ENCODE assay signal across 8 cellular contexts in the genomic region with DNA sequence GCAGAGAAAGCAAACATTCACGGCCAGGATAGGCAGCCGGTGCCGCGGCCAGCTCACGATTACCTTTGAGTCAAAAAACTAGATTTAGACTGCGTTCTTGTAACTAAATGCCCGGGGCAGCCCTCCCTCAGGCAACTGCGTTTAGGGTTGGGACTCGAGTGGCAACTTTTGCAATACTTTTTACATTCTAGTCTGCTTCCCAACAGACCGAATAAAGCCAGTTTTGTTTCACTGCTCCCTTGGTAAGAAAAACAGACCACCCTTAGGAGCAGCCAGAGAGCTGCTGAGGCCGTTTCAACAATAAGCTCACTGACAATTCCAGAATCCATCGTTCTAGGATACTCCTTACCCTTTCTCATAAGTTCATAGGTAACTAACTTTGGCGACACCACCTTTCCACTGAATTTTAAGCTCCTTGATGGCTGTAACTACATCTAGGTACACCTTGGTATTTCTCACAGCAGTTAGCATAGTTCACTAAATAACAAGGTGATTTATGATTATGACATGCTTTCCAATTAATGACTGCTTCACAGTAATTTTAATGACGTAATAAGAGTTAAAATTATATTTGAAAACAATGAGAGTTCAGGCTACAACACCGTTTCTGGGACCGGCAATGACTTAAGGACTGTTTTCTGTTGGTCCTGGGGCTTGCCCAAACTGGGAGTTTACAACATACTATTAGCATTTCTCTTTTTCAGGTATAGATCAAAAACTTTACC. TPM values are rescaled to one million over a fixed set of nuclear protein-coding genes. Genes with fewer than 3 reads are reported as not detected.
A peak's percentile ranks its signal among the peaks of the same experiment; 100 is the strongest.
DNase-seq lines count a peak whose midpoint lies in the region; ATAC-seq and TF ChIP-seq lines count a peak whose summit lies in the region.

No MANE protein-coding gene starts in this region.

- H3F3A ChIP-seq in DOHH2 (ENCODE audit: control insufficient read depth, insufficient read depth): peaks cover 21% of the 10 kb centered on the region

- H3K4me2 ChIP-seq in DOHH2 (ENCODE audit: low read length): peak overlapping the region; percentile 83

- no peak for TF ChIP-seq EP300 in sigmoid colon (IDR thresholded peaks at IDR 0.05)

- H3K36me3 ChIP-seq in DOHH2 (ENCODE audit: control insufficient read depth, low read length): peaks cover 40% of the 10 kb centered on the region
- H3K36me3 ChIP-seq in sigmoid colon: no peaks in the 10 kb centered on the region

- TF ChIP-seq CTCF in DOHH2 (IDR thresholded peaks at IDR 0.05; ENCODE audit: low read depth, low read length, poor library complexity, severe bottlenecking) (no peak), sigmoid colon (IDR thresholded peaks at IDR 0.05) (no peak)

- H3K4me3 ChIP-seq in DOHH2 (ENCODE audit: low read length): peak overlapping the region; percentile 82
- peak overlapping the region; percentile 86 for H3K4me3 ChIP-seq in Jurkat, Clone E6-1 (ENCODE audit: low read length)
- peak overlapping the region; percentile 80 for H3K4me3 ChIP-seq in right cardiac atrium (ENCODE audit: low read length)
- H3K4me3 ChIP-seq in sigmoid colon: peak overlapping the region; percentile 57 to 84 (median 64)

- H3K4me1 Mint-ChIP-seq in activated naive CD8-positive, alpha-beta T cell (ENCODE audit: low read depth): peaks cover 35% of the 10 kb centered on the region

- no peaks in the 10 kb centered on the region for H3K9me3 ChIP-seq in DOHH2 (ENCODE audit: control insufficient read depth, insufficient read depth, low read length)
- no peaks in the 10 kb centered on the region for H3K9me3 ChIP-seq in right cardiac atrium (ENCODE audit: control insufficient read depth, low read length)
- no peaks in the 10 kb centered on the region for H3K9me3 ChIP-seq in sigmoid colon

- no peaks in the 10 kb centered on the region for H3K9me3 Mint-ChIP-seq in activated naive CD8-positive, alpha-beta T cell (ENCODE audit: low read depth)

- H3K27me3 Mint-ChIP-seq in activated naive CD8-positive, alpha-beta T cell: no peaks in the 10 kb centered on the region

- H3K4me1 ChIP-seq in DOHH2 (ENCODE audit: control insufficient read depth, low read length): peaks cover 66% of the 10 kb centered on the region
- peaks cover 4% of the 10 kb centered on the region for H3K4me1 ChIP-seq in right cardiac atrium (ENCODE audit: control insufficient read depth, insufficient read depth, low read length)
- peaks cover 2 to 45% (median 32%) of the 10 kb centered on the region in 4 donors for H3K4me1 ChIP-seq in sigmoid colon

- peaks cover 12% of the 10 kb centered on the region for H4K20me1 ChIP-seq in DOHH2 (ENCODE audit: control insufficient read depth, insufficient read depth, low read depth, low read length)

- intact Hi-C loops in right cardiac atrium (cut with DNase I) (no loop called here), sigmoid colon (cut with DNase I) (loop anchor here (1.0 to 10.0 kb wide), 4 partner anchors 37 to 461 kb away; partner anchors contain the start of genes CDC42SE2 and LYRM7)

- H3K36me3 Mint-ChIP-seq in activated naive CD8-positive, alpha-beta T cell: no peaks in the 10 kb centered on the region

- peaks cover 45% of the 10 kb centered on the region for H3K79me2 ChIP-seq in DOHH2 (ENCODE audit: control insufficient read depth, low read length)

- H3K27ac ChIP-seq in DOHH2 (ENCODE audit: low read depth, low read length) (peak overlapping the region; percentile 98), right cardiac atrium (ENCODE audit: low read length) (peak overlapping the region; percentile 96), sigmoid colon (peak overlapping the region; percentile 92 to 100 (median 99))

- H3K27ac Mint-ChIP-seq in activated naive CD8-positive, alpha-beta T cell: peak overlapping the region; percentile 97

- TF ChIP-seq POLR2A in sigmoid colon (IDR thresholded peaks at IDR 0.05): no peak

- H3K27me3 ChIP-seq in DOHH2 (ENCODE audit: control insufficient read depth, low read length) (no peaks in the 10 kb centered on the region), right cardiac atrium (ENCODE audit: control insufficient read depth, insufficient read depth) (no peaks in the 10 kb centered on the region), sigmoid colon (no peaks in the 10 kb centered on the region)

- ATAC-seq in right cardiac atrium (peak in 1 of 2 donors; percentile 0), GM19467 (IDR thresholded peaks at IDR 0.05; ENCODE audit: unreplicated experiment) (no peak)

- no peak for DNase-seq in Jurkat, Clone E6-1 (ENCODE audit: low read depth, low spot score)
- DNase-seq in right cardiac atrium: no peak
- DNase-seq in sigmoid colon: no peak
- no peak for DNase-seq in ACHN
- no peak for DNase-seq in EL

- peak overlapping the region; percentile 93 for H3K4me3 Mint-ChIP-seq in activated naive CD8-positive, alpha-beta T cell

- no peaks in the 10 kb centered on the region for H3K9me2 ChIP-seq in DOHH2 (replicated peaks; ENCODE audit: control insufficient read depth, low read length)

- 2% methylated on average over 16 of the region's 16 CpGs for WGBS in right cardiac atrium
- 0 to 2% methylated on average over 16 of the region's 16 CpGs for WGBS in sigmoid colon, 2 donors

- in situ Hi-C loops in ACHN (cut with HindIII; ENCODE audit: low pct_ligation_motif_present, low pct_unique_long_range_greater_than_20kb, low sequenced_read_pairs): no loop called here

RNA-seq across cellular contexts. Expression of gene RAPGEF6, which starts 0.9 kb away (rescaled TPM):
- polyA plus RNA-seq in Jurkat, Clone E6-1 (2012; ENCODE audit: insufficient read depth, insufficient read length): 6.8 TPM
- total RNA-seq in right cardiac atrium (10 to 100 TPM; 12.2 to 16.3 (median 13.4) TPM), sigmoid colon (10 to 100 TPM; 16.1 to 30.5 (median 18.6) TPM)
- polyA plus RNA-seq in right cardiac atrium (2.7 TPM), sigmoid colon (1 to 10 TPM; 1.8 to 8.0 (median 2.1) TPM)
